8 cellular contexts compared by ENCODE assay signal in genomic region chr13:75482820-75483079, GRCh38. TPM values are rescaled to one million over a fixed set of nuclear protein-coding genes. Genes with fewer than 3 reads are reported as not detected.
A peak's percentile ranks its signal among the peaks of the same experiment; 100 is the strongest.
DNase-seq lines count a peak whose midpoint lies in the region; ATAC-seq, FAIRE-seq and TF ChIP-seq lines count a peak whose summit lies in the region.

No MANE protein-coding gene starts in this region.

- dilution Hi-C loops in keratinocyte (cut with MboI; ENCODE audit: extremely low pct_ligation_motif_present, low sequenced_read_pairs) = no loop called here

- CTCF ChIA-PET in activated CD4-positive, alpha-beta T cell treated with anti-CD3 and anti-CD28 coated beads, Interleukin-2, amount 10 ng/mL, durations not matched to agents 7 days and 5 days (lab: Charles Lee) = interaction anchor here (1.0 to 1.8 kb wide), 3 partner anchors 9 to 117 kb away, joined by 3 to 7 read pairs (median 3); no protein-coding TSS in a partner anchor

- H3K9me3 ChIP-seq in keratinocyte (ENCODE audit: control insufficient read depth, low read depth, low read length) (no peaks in the 10 kb centered on the region), subcutaneous abdominal adipose tissue (ENCODE audit: control insufficient read depth in 5 of 5, low read length in 5 of 5) (no peaks in the 10 kb centered on the region)

- no peaks in the 10 kb centered on the region for H3K36me3 Mint-ChIP-seq in activated CD4-positive, alpha-beta T cell treated with anti-CD3 and anti-CD28 coated beads, Interleukin-2, amount 10 ng/mL, durations not matched to agents 7 days and 5 days (ENCODE audit: low read depth)
- no peaks in the 10 kb centered on the region for H3K36me3 Mint-ChIP-seq in activated naive CD8-positive, alpha-beta T cell treated with anti-CD3 and anti-CD28 coated beads, Interleukin-2, amount 10 ng/mL, durations not matched to agents 7 days and 5 days

- POLR2A ChIA-PET in activated CD4-positive, alpha-beta T cell treated with anti-CD3 and anti-CD28 coated beads, Interleukin-2, amount 10 ng/mL, durations not matched to agents 7 days and 5 days (lab: Charles Lee) = no interaction called here
- POLR2A ChIA-PET in activated naive CD8-positive, alpha-beta T cell treated with anti-CD3 and anti-CD28 coated beads, Interleukin-2, amount 10 ng/mL, durations not matched to agents 7 days and 5 days (lab: Charles Lee) = interaction anchor here (0.9 kb wide), 1 partner anchor 67 kb away, joined by 3 read pairs; the partner anchor contains the start of gene UCHL3

- H2AFZ ChIP-seq in keratinocyte (ENCODE audit: control insufficient read depth, low read length) = peak overlapping the region; percentile 80

- no peak for FAIRE-seq in keratinocyte (lab: Jason Lieb, UNC)

- H3K9me1 ChIP-seq in keratinocyte (ENCODE audit: control insufficient read depth, extremely low read depth, insufficient read depth, low read length) = no peaks in the 10 kb centered on the region

- peak overlapping the region; percentile 67 for H3K4me2 ChIP-seq in keratinocyte (ENCODE audit: control insufficient read depth, extremely low read depth, insufficient read depth, low read depth, low read length)

- H3K9me3 Mint-ChIP-seq in activated CD4-positive, alpha-beta T cell treated with anti-CD3 and anti-CD28 coated beads, Interleukin-2, amount 10 ng/mL, durations not matched to agents 7 days and 5 days = no peaks in the 10 kb centered on the region
- no peaks in the 10 kb centered on the region for H3K9me3 Mint-ChIP-seq in activated naive CD8-positive, alpha-beta T cell treated with anti-CD3 and anti-CD28 coated beads, Interleukin-2, amount 10 ng/mL, durations not matched to agents 7 days and 5 days

- H3K27me3 Mint-ChIP-seq in activated CD4-positive, alpha-beta T cell treated with anti-CD3 and anti-CD28 coated beads, Interleukin-2, amount 10 ng/mL, durations not matched to agents 7 days and 5 days = peaks cover 74% of the 10 kb centered on the region
- H3K27me3 Mint-ChIP-seq in activated naive CD8-positive, alpha-beta T cell treated with anti-CD3 and anti-CD28 coated beads, Interleukin-2, amount 10 ng/mL, durations not matched to agents 7 days and 5 days = peaks cover 79% of the 10 kb centered on the region

- no peaks in the 10 kb centered on the region for H3K27me3 ChIP-seq in keratinocyte (ENCODE audit: control insufficient read depth, extremely low read depth, insufficient read depth, low read length)
- H3K27me3 ChIP-seq in subcutaneous abdominal adipose tissue (ENCODE audit: control insufficient read depth in 5 of 5, insufficient read depth in 4 of 5, low read length in 5 of 5) = no peaks in the 10 kb centered on the region

- no peaks in the 10 kb centered on the region for H3K36me3 ChIP-seq in keratinocyte (ENCODE audit: control insufficient read depth in 2 of 2, extremely low read depth in 1 of 2, insufficient read depth in 2 of 2, low read length in 2 of 2)
- H3K36me3 ChIP-seq in subcutaneous abdominal adipose tissue (ENCODE audit: control insufficient read depth in 5 of 5, insufficient read depth in 5 of 5, low read length in 5 of 5) = no peaks in the 10 kb centered on the region

- no peaks in the 10 kb centered on the region for H4K20me1 ChIP-seq in keratinocyte (ENCODE audit: control insufficient read depth, extremely low read depth, insufficient read depth, low read length)

- H3K4me3 Mint-ChIP-seq in activated CD4-positive, alpha-beta T cell treated with anti-CD3 and anti-CD28 coated beads, Interleukin-2, amount 10 ng/mL, durations not matched to agents 7 days and 5 days = peak overlapping the region; percentile 86
- peak overlapping the region; percentile 89 for H3K4me3 Mint-ChIP-seq in activated naive CD8-positive, alpha-beta T cell treated with anti-CD3 and anti-CD28 coated beads, Interleukin-2, amount 10 ng/mL, durations not matched to agents 7 days and 5 days

- peak overlapping the region; percentile 46 for H3K27ac ChIP-seq in keratinocyte (ENCODE audit: control insufficient read depth, insufficient read depth, low read length)
- H3K27ac ChIP-seq in subcutaneous abdominal adipose tissue (ENCODE audit: low read depth, low read length) = peak overlapping the region; percentile 90

- peaks cover 19% of the 10 kb centered on the region for H3K4me1 Mint-ChIP-seq in activated CD4-positive, alpha-beta T cell treated with anti-CD3 and anti-CD28 coated beads, Interleukin-2, amount 10 ng/mL, durations not matched to agents 7 days and 5 days
- peaks cover 11% of the 10 kb centered on the region for H3K4me1 Mint-ChIP-seq in activated naive CD8-positive, alpha-beta T cell treated with anti-CD3 and anti-CD28 coated beads, Interleukin-2, amount 10 ng/mL, durations not matched to agents 7 days and 5 days

- TF ChIP-seq CTCF in keratinocyte (optimal IDR thresholded peaks at IDR 0.05 in 1 of 3, IDR thresholded peaks at IDR 0.05 in 1 of 3, conservative IDR thresholded peaks at IDR 0.05 in 1 of 3; ENCODE audit: extremely low read depth in 1 of 3, insufficient read depth in 2 of 3, low read length in 3 of 3) = no peak

- ATAC-seq in activated naive CD8-positive, alpha-beta T cell treated with anti-CD3 and anti-CD28 coated beads, Interleukin-2, amount 10 ng/mL, durations not matched to agents 7 days and 5 days (ENCODE audit: low read depth) = no peak
- ATAC-seq in HG02970 (IDR thresholded peaks at IDR 0.05; ENCODE audit: low FRiP score, unreplicated experiment) (no peak), HG02610 (IDR thresholded peaks at IDR 0.05; ENCODE audit: unreplicated experiment) (no peak)

- H3K9ac ChIP-seq in keratinocyte (ENCODE audit: control insufficient read depth, extremely low read depth, insufficient read depth, low read length) (peak overlapping the region; percentile 76), subcutaneous abdominal adipose tissue (ENCODE audit: low read length in 5 of 5) (peak overlapping the region in 3 of 5 donors; percentile 68 to 84 (median 80))

- H3K27ac Mint-ChIP-seq in activated CD4-positive, alpha-beta T cell treated with anti-CD3 and anti-CD28 coated beads, Interleukin-2, amount 10 ng/mL, durations not matched to agents 7 days and 5 days = no peak overlapping the region
- H3K27ac Mint-ChIP-seq in activated naive CD8-positive, alpha-beta T cell treated with anti-CD3 and anti-CD28 coated beads, Interleukin-2, amount 10 ng/mL, durations not matched to agents 7 days and 5 days = no peak overlapping the region

- peaks cover 29% of the 10 kb centered on the region for H3K79me2 ChIP-seq in keratinocyte (ENCODE audit: control insufficient read depth, insufficient read depth, low read length)

- H3K4me1 ChIP-seq in keratinocyte (ENCODE audit: control insufficient read depth, extremely low read depth, insufficient read depth, low read length) = peaks cover 26% of the 10 kb centered on the region
- H3K4me1 ChIP-seq in subcutaneous abdominal adipose tissue (ENCODE audit: control insufficient read depth in 5 of 5, insufficient read depth in 5 of 5, low read length in 5 of 5) = peaks cover 2 to 37% (median 25%) of the 10 kb centered on the region in 5 donors

- peak overlapping the region; percentile 78 to 84 (median 81) for H3K4me3 ChIP-seq in keratinocyte (ENCODE audit: control insufficient read depth in 2 of 3, extremely low read depth in 1 of 3, insufficient read depth in 2 of 3, low read depth in 1 of 3, low read length in 3 of 3)
- H3K4me3 ChIP-seq in subcutaneous abdominal adipose tissue (ENCODE audit: low read depth in 1 of 5, low read length in 5 of 5) = peak overlapping the region; percentile 35 to 96 (median 84)

- no peak for DNase-seq in activated CD4-positive, alpha-beta T cell treated with anti-CD3 and anti-CD28 coated beads, Interleukin-2, amount 10 ng/mL, durations not matched to agents 7 days and 5 days
- DNase-seq in activated CD4-positive, alpha-beta T cell treated with anti-CD3 and anti-CD28 coated beads, Interleukin-2, amount 50 U/mL, for 4 hours = no peak
- DNase-seq in activated naive CD8-positive, alpha-beta T cell treated with anti-CD3 and anti-CD28 coated beads, Interleukin-2, amount 10 ng/mL, durations not matched to agents 7 days and 5 days = no peak
- DNase-seq in keratinocyte (ENCODE audit: low read depth, low spot score) (no peak), amniotic stem cell (lab: John Stamatoyannopoulos, UW) (no peak)

RNA-seq across cellular contexts. Expression of gene TBC1D4, which starts 0.8 kb away (rescaled TPM):
- total RNA-seq in activated CD4-positive, alpha-beta T cell treated with anti-CD3 and anti-CD28 coated beads, Interleukin-2, amount 10 ng/mL, durations not matched to agents 7 days and 5 days = 10 to 100 TPM; 27.2 to 32.9 TPM
- 10 to 100 TPM; 19.4 to 21.0 TPM for total RNA-seq in activated naive CD8-positive, alpha-beta T cell treated with anti-CD3 and anti-CD28 coated beads, Interleukin-2, amount 10 ng/mL, durations not matched to agents 7 days and 5 days
- 14.2 to 18.7 TPM (median 16.6 TPM) in 3 replicates for polyA plus RNA-seq in keratinocyte
- 30.1 TPM for polyA plus RNA-seq in keratinocyte (2011; ENCODE audit: low read depth)
- 10.9 and 11.1 TPM in 2 replicates for polyA plus RNA-seq in keratinocyte (2011; cell fraction: cytosol; rRNA removed)
- polyA plus RNA-seq in keratinocyte (2011; cell fraction: nucleus; rRNA removed) = 22.4 and 24.4 TPM in 2 replicates
- polyA plus RNA-seq in keratinocyte (2012; ENCODE audit: low replicate concordance) = 6.7 and 11.5 TPM in 2 replicates
- 23.7 to 36.2 TPM (median 32.1 TPM) in 3 replicates for polyA minus RNA-seq in keratinocyte
- 21.7 TPM for polyA minus RNA-seq in keratinocyte (2011; cell fraction: cytosol; rRNA and poly(A)+ RNA removed)
- 34.5 and 37.9 TPM in 2 replicates for polyA minus RNA-seq in keratinocyte (2011; cell fraction: nucleus; rRNA and poly(A)+ RNA removed)

RNA-seq across cellular contexts. Expression of gene COMMD6, which starts 54.9 kb away (rescaled TPM):
- total RNA-seq in activated CD4-positive, alpha-beta T cell treated with anti-CD3 and anti-CD28 coated beads, Interleukin-2, amount 10 ng/mL, durations not matched to agents 7 days and 5 days = 100 to 1,000 TPM; 135 TPM
- total RNA-seq in activated naive CD8-positive, alpha-beta T cell treated with anti-CD3 and anti-CD28 coated beads, Interleukin-2, amount 10 ng/mL, durations not matched to agents 7 days and 5 days = 100 to 1,000 TPM; 150 to 168 TPM
- polyA plus RNA-seq in keratinocyte = 96.8 to 451 TPM (median 403 TPM) in 3 replicates
- polyA plus RNA-seq in keratinocyte (2011; ENCODE audit: low read depth) = 115 TPM
- 151 and 315 TPM in 2 replicates for polyA plus RNA-seq in keratinocyte (2011; cell fraction: cytosol; rRNA removed)
- polyA plus RNA-seq in keratinocyte (2011; cell fraction: nucleus; rRNA removed) = 32.0 and 43.2 TPM in 2 replicates
- 262 and 285 TPM in 2 replicates for polyA plus RNA-seq in keratinocyte (2012; ENCODE audit: low replicate concordance)
- polyA minus RNA-seq in keratinocyte = 18.9 to 44.8 TPM (median 26.9 TPM) in 3 replicates
- 37.4 TPM for polyA minus RNA-seq in keratinocyte (2011; cell fraction: cytosol; rRNA and poly(A)+ RNA removed)
- polyA minus RNA-seq in keratinocyte (2011; cell fraction: nucleus; rRNA and poly(A)+ RNA removed) = 13.9 and 21.6 TPM in 2 replicates
